ENCODE assay signal across 27 cellular contexts in genomic region chr1:62900566-62900965, GRCh38.
"Had no signal": no experiment of that assay in that cellular context is flagged by ENCODE, and none has a peak within 500 bp of the region (broad histone marks: within the 10 kb centered on the region; RNA-seq: fewer than 3 reads in every experiment).

No MANE protein-coding gene starts in this region.

- H3K4me3 ChIP-seq: SK-N-MC had no signal

- H3K27ac Mint-ChIP-seq: activated CD4-positive, alpha-beta T cell treated with anti-CD3 and anti-CD28 coated beads for 36 hours; activated CD8-positive, alpha-beta T cell treated with anti-CD3 and anti-CD28 coated beads for 36 hours; activated naive CD4-positive, alpha-beta T cell treated with anti-CD3 and anti-CD28 coated beads, Interleukin-2, amount 10 ng/mL, durations not matched to agents 7 days and 5 days; activated naive CD8-positive, alpha-beta T cell treated with anti-CD3 and anti-CD28 coated beads for 36 hours; activated T-cell treated with anti-CD3 and anti-CD28 coated beads, Interleukin-2, amount 50 U/mL, for 72 hours; activated T-helper 2 cell treated with anti-CD3 and anti-CD28 coated beads, Interferon-gamma antibody, Interleukin-2, Interleukin-4, amounts not matched to agents 10 μg/mL and 5 μg/mL and 100 μg/mL, durations not matched to agents 14 hours and 24 hours and 36 hours; T-cell had no signal

- H3K27me3 Mint-ChIP-seq: activated CD4-positive, alpha-beta T cell treated with anti-CD3 and anti-CD28 coated beads for 36 hours; activated naive CD4-positive, alpha-beta T cell treated with anti-CD3 and anti-CD28 coated beads, Interleukin-2, amount 10 ng/mL, durations not matched to agents 7 days and 5 days; activated naive CD8-positive, alpha-beta T cell treated with anti-CD3 and anti-CD28 coated beads for 36 hours had no signal

- ATAC-seq: activated CD4-positive, alpha-beta T cell treated with anti-CD3 and anti-CD28 coated beads for 36 hours; activated CD8-positive, alpha-beta T cell treated with anti-CD3 and anti-CD28 coated beads for 36 hours; activated T-cell treated with anti-CD3 and anti-CD28 coated beads, Interleukin-2, amount 50 U/mL, for 72 hours; Panc1; Right ventricle myocardium inferior; T-cell had no signal

- H3K4me3 Mint-ChIP-seq: activated CD4-positive, alpha-beta T cell treated with anti-CD3 and anti-CD28 coated beads for 36 hours; activated CD8-positive, alpha-beta T cell treated with anti-CD3 and anti-CD28 coated beads for 36 hours; activated naive CD4-positive, alpha-beta T cell treated with anti-CD3 and anti-CD28 coated beads, Interleukin-2, amount 10 ng/mL, durations not matched to agents 7 days and 5 days; activated naive CD8-positive, alpha-beta T cell treated with anti-CD3 and anti-CD28 coated beads for 36 hours; activated T-cell treated with anti-CD3 and anti-CD28 coated beads, Interleukin-2, amount 50 U/mL, for 72 hours; T-cell had no signal

- H3K4me1 Mint-ChIP-seq: activated CD4-positive, alpha-beta T cell treated with anti-CD3 and anti-CD28 coated beads for 36 hours; activated naive CD4-positive, alpha-beta T cell treated with anti-CD3 and anti-CD28 coated beads, Interleukin-2, amount 10 ng/mL, durations not matched to agents 7 days and 5 days; activated naive CD8-positive, alpha-beta T cell treated with anti-CD3 and anti-CD28 coated beads for 36 hours; T-cell had no signal

- DNase-seq: activated CD4-positive, alpha-beta T cell treated with anti-CD3 and anti-CD28 coated beads for 36 hours; activated CD4-positive, alpha-beta T cell treated with anti-CD3 and anti-CD28 coated beads, Interleukin-2, amount 50 U/mL, for 1 hour; activated CD8-positive, alpha-beta memory T cell treated with anti-CD3 and anti-CD28 coated beads, Interleukin-2, amount 50 U/mL, for 4 hours; activated CD8-positive, alpha-beta T cell treated with anti-CD3 and anti-CD28 coated beads for 36 hours; activated gamma-delta T cell treated with Interleukin-2 at 50 U/mL for 16 hours; activated naive CD4-positive, alpha-beta T cell treated with anti-CD3 and anti-CD28 coated beads, Interleukin-2, amount 10 ng/mL, durations not matched to agents 7 days and 5 days; activated naive CD8-positive, alpha-beta T cell treated with anti-CD3 and anti-CD28 coated beads for 36 hours; activated T-cell treated with anti-CD3 and anti-CD28 coated beads, Interleukin-2, amount 50 U/mL, for 72 hours; cerebellar nuclear complex; Karpas-422; MM.1S; NCI-H1105; NCI-H146; NCI-H1930; NCI-H446; NCI-H524; NCI-H748 treated with DMSO at 0.1 percent for 48 hours; NK-92 treated with Interleukin-12 subunit alpha and Interleukin-12 subunit beta, amount 100 ng/mL, for 24 hours; OCI-M1; RPMI8226; T-cell; T-helper 2 cell had no signal

- H3K27ac ChIP-seq: SK-N-MC, VCaP had no signal

- H3K36me3 Mint-ChIP-seq: activated naive CD4-positive, alpha-beta T cell treated with anti-CD3 and anti-CD28 coated beads, Interleukin-2, amount 10 ng/mL, durations not matched to agents 7 days and 5 days; activated naive CD8-positive, alpha-beta T cell treated with anti-CD3 and anti-CD28 coated beads for 36 hours; T-cell had no signal

- H3K9me3 Mint-ChIP-seq: activated CD8-positive, alpha-beta T cell treated with anti-CD3 and anti-CD28 coated beads for 36 hours; activated naive CD4-positive, alpha-beta T cell treated with anti-CD3 and anti-CD28 coated beads, Interleukin-2, amount 10 ng/mL, durations not matched to agents 7 days and 5 days; activated naive CD8-positive, alpha-beta T cell treated with anti-CD3 and anti-CD28 coated beads for 36 hours; activated T-cell treated with anti-CD3 and anti-CD28 coated beads, Interleukin-2, amount 50 U/mL, for 72 hours; activated T-helper 2 cell treated with anti-CD3 and anti-CD28 coated beads, Interferon-gamma antibody, Interleukin-2, Interleukin-4, amounts not matched to agents 10 μg/mL and 5 μg/mL and 100 μg/mL, durations not matched to agents 14 hours and 24 hours and 36 hours; T-cell had no signal
